8 cellular contexts compared by ENCODE assay signal in genomic region chr16:30075503-30076275, GRCh38. TPM values are rescaled to one million over a fixed set of nuclear protein-coding genes. Genes with fewer than 3 reads are reported as not detected.
DNase-seq lines count a peak whose midpoint lies in the region; ATAC-seq and TF ChIP-seq lines count a peak whose summit lies in the region.

PPP4C (plus strand) TSS chr16:30075994; CDS start chr16:30076378, 384 bp downstream.

- H3K27ac ChIP-seq in left lung, result peak within 1 kb of the TSS; percentile 89

- peaks cover 11 to 50% of the 10 kb centered on the region in 2 donors for H3K4me1 ChIP-seq in left lung

- ATAC-seq in GM18907 (IDR thresholded peaks at IDR 0.05; ENCODE audit: unreplicated experiment) (peak; percentile 76), HG03432 (IDR thresholded peaks at IDR 0.05; ENCODE audit: unreplicated experiment) (peak; percentile 76), left lung (peak; percentile 97)

- peak in 1 of 2 donors; percentile 27 for TF ChIP-seq CTCF in left lung (IDR thresholded peaks at IDR 0.05)

- no peaks in the 10 kb centered on the region for H3K9me3 ChIP-seq in left lung

- intact Hi-C loops in left lung (cut with DNase I), result no loop called here

- peaks cover 0 to 66% of the 10 kb centered on the region in 2 donors for H3K36me3 ChIP-seq in left lung

- peak within 1 kb of the TSS; percentile 94 to 98 for H3K4me3 ChIP-seq in left lung

- DNase-seq in A172 (ENCODE audit: low spot score) (peak; percentile 88), NCI-H748 (lab: John Stamatoyannopoulos, UW; ENCODE audit: unreplicated experiment) (peak; percentile 85), dedifferentiated amniotic fluid mesenchymal stem cell (ENCODE audit: extremely low spot score) (peak; percentile 86), left lung (peak; percentile 92 to 98)
- DNase-seq in activated CD4-positive, alpha-beta T cell treated with anti-CD3 and anti-CD28 coated beads, Interleukin-2, amount 50 U/mL, for 1 hour, result peak; percentile 85
- peak; percentile 81 for DNase-seq in stimulated activated CD4-positive, alpha-beta T cell treated with anti-CD3 and anti-CD28 coated beads, Interleukin-2, amount 100 ng/mL, for 4 hours (ENCODE audit: low read depth)

- H3K27me3 ChIP-seq in left lung, result no peaks in the 10 kb centered on the region

RNA-seq across cellular contexts. Expression of gene PPP4C, which starts in this region (rescaled TPM):
- total RNA-seq in A172 (2014; rRNA removed; shearing (Covaris generic)), result 185 and 215 TPM in 2 replicates
- total RNA-seq in left lung, result 10 to 100 TPM; 82.5 to 89.8 TPM

Comparison
In these comparisons a context has a peak if more than half of its experiments do, and no peak if none do; other contexts are left out.
1. Peak in every context shown above with its lines: DNase-seq, ATAC-seq, H3K4me3 ChIP-seq and H3K27ac ChIP-seq.